ENCODE assay signal across 23 cellular contexts in genomic region chrX:24221872-24222271, GRCh38.
DNase-seq lines count a peak whose midpoint lies in the region; ATAC-seq, FAIRE-seq and TF ChIP-seq lines count a peak whose summit lies in the region.
"Had no signal": no experiment of that assay in that cellular context is flagged by ENCODE, and none has a peak within 500 bp of the region (broad histone marks: within the 10 kb centered on the region; RNA-seq: fewer than 3 reads in every experiment).

No MANE protein-coding gene starts in this region.

- peaks cover 10% of the 10 kb centered on the region for H3K9me3 ChIP-seq in A549
- H3K9me3 ChIP-seq in gastroesophageal sphincter = no peaks in the 10 kb centered on the region

- TF ChIP-seq CTCF in A549 (IDR thresholded peaks at IDR 0.05) (no peak), GM23338 (conservative IDR thresholded peaks at IDR 0.05; ENCODE audit: low read depth in 2 of 2) (no peak), mesothelial cell of epicardium (IDR thresholded peaks at IDR 0.05; ENCODE audit: unreplicated experiment) (no peak), gastroesophageal sphincter (IDR thresholded peaks at IDR 0.05) (no peak)

- no peaks in the 10 kb centered on the region for H3K27me3 ChIP-seq in GM23338 (ENCODE audit: insufficient read depth)
- no peaks in the 10 kb centered on the region for H3K27me3 ChIP-seq in gastroesophageal sphincter

- H3K4me1 Mint-ChIP-seq in GM23338 = no peaks in the 10 kb centered on the region
- H3K4me1 Mint-ChIP-seq in mesothelial cell of epicardium = peaks cover 19% of the 10 kb centered on the region
- H3K4me1 Mint-ChIP-seq in activated naive CD4-positive, alpha-beta T cell treated with anti-CD3 and anti-CD28 coated beads, Interleukin-2, amount 10 ng/mL, durations not matched to agents 7 days and 5 days = no peaks in the 10 kb centered on the region

- no peak for TF ChIP-seq EP300 in A549 (IDR thresholded peaks at IDR 0.05)
- TF ChIP-seq EP300 in gastroesophageal sphincter (IDR thresholded peaks at IDR 0.05) = no peak

- peaks cover 13% of the 10 kb centered on the region for H3K9me3 Mint-ChIP-seq in GM23338
- peaks cover 14% of the 10 kb centered on the region for H3K9me3 Mint-ChIP-seq in mesothelial cell of epicardium
- peaks cover 4% of the 10 kb centered on the region for H3K9me3 Mint-ChIP-seq in activated naive CD4-positive, alpha-beta T cell treated with anti-CD3 and anti-CD28 coated beads, Interleukin-2, amount 10 ng/mL, durations not matched to agents 7 days and 5 days
- H3K9me3 Mint-ChIP-seq: HFFc6 had no signal

- POLR2A ChIA-PET in A549 (lab: Yijun Ruan, JAX) = no interaction called here

- H3K4me3 Mint-ChIP-seq in GM23338 (no peak overlapping the region), mesothelial cell of epicardium (no peak overlapping the region)
- no peak overlapping the region for H3K4me3 Mint-ChIP-seq in activated naive CD4-positive, alpha-beta T cell treated with anti-CD3 and anti-CD28 coated beads, Interleukin-2, amount 10 ng/mL, durations not matched to agents 7 days and 5 days
- H3K4me3 Mint-ChIP-seq: CD4-positive, alpha-beta memory T cell; HFFc6 had no signal

- no peak overlapping the region for H3K4me2 ChIP-seq in A549
- no peak overlapping the region for H3K4me2 ChIP-seq in GM23338

- H3K36me3 Mint-ChIP-seq in GM23338 (ENCODE audit: low read depth) (peaks cover 4% of the 10 kb centered on the region; the same call in 2 of the 3 replicates), mesothelial cell of epicardium (peaks cover 19% of the 10 kb centered on the region)
- H3K36me3 Mint-ChIP-seq in activated naive CD4-positive, alpha-beta T cell treated with anti-CD3 and anti-CD28 coated beads, Interleukin-2, amount 10 ng/mL, durations not matched to agents 7 days and 5 days = no peaks in the 10 kb centered on the region

- FAIRE-seq in A549 (lab: Jason Lieb, UNC) = no peak
- peak; percentile 10 for FAIRE-seq in colon (lab: Jason Lieb, UNC)
- FAIRE-seq: GM19239, H54 had no signal

- no peak for DNase-seq in A549 (ENCODE audit: low read depth in 1 of 2, low spot score in 1 of 2)
- no peak for DNase-seq in GM23338 (ENCODE audit: low spot score)
- no peak for DNase-seq in mesothelial cell of epicardium (ENCODE audit: low spot score in 2 of 2, unreplicated experiment in 2 of 2)
- DNase-seq in HT-29 (ENCODE audit: low spot score) = no peak
- DNase-seq in DMS53 treated with DMSO at 0.1 percent for 48 hours (lab: John Stamatoyannopoulos, UW; ENCODE audit: unreplicated experiment) = no peak
- no peak for DNase-seq in activated naive CD4-positive, alpha-beta T cell treated with anti-CD3 and anti-CD28 coated beads, Interleukin-2, amount 10 ng/mL, durations not matched to agents 7 days and 5 days
- DNase-seq: 8988T; C1 segment of cervical spinal cord; Calu3; CD4-positive, alpha-beta memory T cell; COR-L47; DMS153; DMS79; EL; GDM1; GM23248; HFFc6 had no signal

- H4K20me1 ChIP-seq in GM23338 (replicated peaks; ENCODE audit: insufficient read depth) = no peaks in the 10 kb centered on the region

- CTCF ChIA-PET in A549 (lab: Yijun Ruan, JAX) = no interaction called here
- CTCF ChIA-PET in activated naive CD4-positive, alpha-beta T cell treated with anti-CD3 and anti-CD28 coated beads, Interleukin-2, amount 10 ng/mL, durations not matched to agents 7 days and 5 days (lab: Charles Lee) = no interaction called here

- H3K4me1 ChIP-seq in A549 = no peaks in the 10 kb centered on the region
- H3K4me1 ChIP-seq in GM23338 (ENCODE audit: insufficient read depth) = no peaks in the 10 kb centered on the region
- H3K4me1 ChIP-seq in gastroesophageal sphincter = no peaks in the 10 kb centered on the region

- H3K9me2 ChIP-seq in GM23338 (ENCODE audit: insufficient read depth) = no peaks in the 10 kb centered on the region

- H3K4me3 ChIP-seq in A549 (no peak overlapping the region), GM23338 (no peak overlapping the region), gastroesophageal sphincter (no peak overlapping the region)
- H3K4me3 ChIP-seq: GM12878, GM23248, HAP-1 had no signal

- no peak overlapping the region for H2AFZ ChIP-seq in GM23338
- H2AFZ ChIP-seq: GM23248 had no signal

- TF ChIP-seq RAD21 in A549 (conservative IDR thresholded peaks at IDR 0.05 in 1 of 2, IDR thresholded peaks at IDR 0.05 in 1 of 2) = no peak

- H3K36me3 ChIP-seq in GM23338 (ENCODE audit: insufficient read depth) = no peaks in the 10 kb centered on the region
- H3K36me3 ChIP-seq in gastroesophageal sphincter = no peaks in the 10 kb centered on the region

- H3K27me3 Mint-ChIP-seq in GM23338 (ENCODE audit: insufficient read depth, low read depth, poor library complexity) (peaks cover 2% of the 10 kb centered on the region), mesothelial cell of epicardium (ENCODE audit: low read depth) (no peaks in the 10 kb centered on the region)
- no peaks in the 10 kb centered on the region for H3K27me3 Mint-ChIP-seq in activated naive CD4-positive, alpha-beta T cell treated with anti-CD3 and anti-CD28 coated beads, Interleukin-2, amount 10 ng/mL, durations not matched to agents 7 days and 5 days
- H3K27me3 Mint-ChIP-seq: CD4-positive, alpha-beta memory T cell had no signal

- H3K27ac Mint-ChIP-seq in GM23338 (peak overlapping the region; percentile 15; the same call in 1 of the 2 replicates), mesothelial cell of epicardium (peak overlapping the region; percentile 49)
- no peak overlapping the region for H3K27ac Mint-ChIP-seq in activated naive CD4-positive, alpha-beta T cell treated with anti-CD3 and anti-CD28 coated beads, Interleukin-2, amount 10 ng/mL, durations not matched to agents 7 days and 5 days
- H3K27ac Mint-ChIP-seq: CD4-positive, alpha-beta memory T cell; HFFc6 had no signal

- 88% methylated on average over 5 of the region's 5 CpGs for WGBS in A549 (ENCODE audit: missing lambda C conversion rate)
- WGBS in gastroesophageal sphincter (ENCODE audit: low coverage in 1 of 2), 2 donors = 40 to 75% methylated on average over 1 of the region's 5 CpGs

- H3K27ac ChIP-seq in A549 (no peak overlapping the region), GM23338 (ENCODE audit: low read depth) (no peak overlapping the region), gastroesophageal sphincter (no peak overlapping the region)
- H3K27ac ChIP-seq: GM23248 had no signal

- H3K79me2 ChIP-seq in GM23338 (replicated peaks; ENCODE audit: insufficient read depth) = no peaks in the 10 kb centered on the region

- ATAC-seq in A549 = peak in 1 of 2 experiments; percentile 26; a peak in 1 of 6 replicates
- no peak for ATAC-seq in GM23338
- ATAC-seq in gastroesophageal sphincter = no peak
- ATAC-seq: GM12878 had no signal

- TF ChIP-seq POLR2A in A549 (IDR thresholded peaks at IDR 0.05; ENCODE audit: low read length) (no peak), gastroesophageal sphincter (IDR thresholded peaks at IDR 0.05) (no peak)

- H3F3A ChIP-seq in GM23338 (replicated peaks; ENCODE audit: low read depth) = no peaks in the 10 kb centered on the region

TF ChIP-seq in A549, 52 proteins besides CTCF, POLR2A, EP300 and RAD21:
- TF ChIP-seq MAFK (IDR thresholded peaks at IDR 0.05; ENCODE audit: partially characterized antibody) (peak; percentile 69), RARB (CRISPR knock-in tag; IDR thresholded peaks at IDR 0.05) (no peak)

TF ChIP-seq in GM23338, 12 proteins besides CTCF, POLR2A, EP300 and RAD21 (continues in another document):
- TF ChIP-seq NANOG (IDR thresholded peaks at IDR 0.05; ENCODE audit: borderline replicate concordance) = no peak
- no peak for TF ChIP-seq ETS1 (IDR thresholded peaks at IDR 0.05)
- no peak for TF ChIP-seq EZH2 (IDR thresholded peaks at IDR 0.05; ENCODE audit: low read depth, unreplicated experiment)
